In the genomic region with DNA sequence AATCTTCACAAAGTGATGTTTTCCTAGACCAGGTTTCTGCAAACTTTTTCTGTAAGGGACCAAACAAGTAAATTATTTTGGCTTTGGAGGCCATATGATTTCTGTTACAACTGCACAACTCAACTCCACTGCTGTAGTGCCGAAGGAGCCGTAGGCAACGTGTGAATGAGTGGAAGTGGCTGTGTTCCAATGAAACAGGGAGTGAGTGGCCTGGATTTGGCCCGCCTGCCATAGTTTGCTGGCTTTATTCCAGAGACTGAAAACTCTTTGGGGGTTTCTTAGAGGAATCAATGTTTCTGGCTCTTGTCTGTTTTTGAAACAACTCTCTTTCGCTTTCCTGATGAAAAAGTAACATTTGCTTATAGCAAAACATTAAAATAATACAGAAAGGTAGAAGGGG, we compare ENCODE assay signal across 18 cellular contexts. TPM values are rescaled to one million over a fixed set of nuclear protein-coding genes. Genes with fewer than 3 reads are reported as not detected.
DNase-seq lines count a peak whose midpoint lies in the region; TF ChIP-seq lines count a peak whose summit lies in the region.
"Had no signal": no experiment of that assay in that cellular context is flagged by ENCODE, and none has a peak within 500 bp of the region (broad histone marks: within the 10 kb centered on the region; RNA-seq: fewer than 3 reads in every experiment).

No MANE protein-coding gene starts in this region.

- POLR2A ChIA-PET in activated CD4-positive, alpha-beta T cell treated with anti-CD3 and anti-CD28 coated beads, Interleukin-2, amount 10 ng/mL, durations not matched to agents 7 days and 5 days (lab: Charles Lee), result no interaction called here

- peaks cover 2% of the 10 kb centered on the region for H3K27me3 Mint-ChIP-seq in activated CD4-positive, alpha-beta T cell treated with anti-CD3 and anti-CD28 coated beads, Interleukin-2, amount 10 ng/mL, durations not matched to agents 7 days and 5 days

- no peak overlapping the region for H3K4me3 Mint-ChIP-seq in activated CD4-positive, alpha-beta T cell treated with anti-CD3 and anti-CD28 coated beads, Interleukin-2, amount 10 ng/mL, durations not matched to agents 7 days and 5 days

- H3K9me3 Mint-ChIP-seq in activated CD4-positive, alpha-beta T cell treated with anti-CD3 and anti-CD28 coated beads, Interleukin-2, amount 10 ng/mL, durations not matched to agents 7 days and 5 days, result no peaks in the 10 kb centered on the region

- H3K9me3 ChIP-seq in BE2C, result no peaks in the 10 kb centered on the region
- H3K9me3 ChIP-seq: Caco-2 had no signal

- H3K4me3 ChIP-seq in BE2C (ENCODE audit: low read depth, low read length) (no peak overlapping the region), choroid plexus epithelial cell (ENCODE audit: low read depth, low read length) (no peak overlapping the region)
- H3K4me3 ChIP-seq: coronary artery had no signal

- no peaks in the 10 kb centered on the region for H3K4me1 Mint-ChIP-seq in activated CD4-positive, alpha-beta T cell treated with anti-CD3 and anti-CD28 coated beads, Interleukin-2, amount 10 ng/mL, durations not matched to agents 7 days and 5 days

- CTCF ChIA-PET in activated CD4-positive, alpha-beta T cell treated with anti-CD3 and anti-CD28 coated beads, Interleukin-2, amount 10 ng/mL, durations not matched to agents 7 days and 5 days (lab: Charles Lee), result no interaction called here

- H3K27me3 ChIP-seq in BE2C, result no peaks in the 10 kb centered on the region

- H3K36me3 Mint-ChIP-seq in activated CD4-positive, alpha-beta T cell treated with anti-CD3 and anti-CD28 coated beads, Interleukin-2, amount 10 ng/mL, durations not matched to agents 7 days and 5 days (ENCODE audit: low read depth), result no peaks in the 10 kb centered on the region

- TF ChIP-seq CTCF in BE2C (IDR thresholded peaks at IDR 0.05; ENCODE audit: low read depth, low read length) (no peak), choroid plexus epithelial cell (conservative IDR thresholded peaks at IDR 0.05; ENCODE audit: low read depth, low read length) (no peak)

- DNase-seq in BE2C, result peak; percentile 30
- DNase-seq in NCI-H1092 (lab: John Stamatoyannopoulos, UW), result peak; percentile 11
- DNase-seq in choroid plexus epithelial cell (ENCODE audit: low read depth), result peak; percentile 27
- peak; percentile 1 for DNase-seq in midbrain (lab: John Stamatoyannopoulos, UW)
- DNase-seq in activated CD4-positive, alpha-beta T cell treated with anti-CD3 and anti-CD28 coated beads, Interleukin-2, amount 10 ng/mL, durations not matched to agents 7 days and 5 days, result no peak
- DNase-seq in NOMO-1 treated with dmso at 0.1 percent for 144 hours (lab: John Stamatoyannopoulos, UW; ENCODE audit: unreplicated experiment), result no peak
- no peak for DNase-seq in stimulated activated CD4-positive, alpha-beta T cell treated with anti-CD3 and anti-CD28 coated beads, Interleukin-2, amount 100 ng/mL, for 48 hours
- no peak for DNase-seq in HT-29 (ENCODE audit: low spot score)
- DNase-seq: activated CD4-positive, alpha-beta T cell treated with anti-CD3 and anti-CD28 coated beads, Interleukin-2, amount 50 U/mL, for 48 hours; amniotic stem cell; Caco-2; GF-D8; Kasumi-1; NCI-H2029; NCI-H82 had no signal

- no peaks in the 10 kb centered on the region for H3K36me3 ChIP-seq in BE2C

- no peaks in the 10 kb centered on the region for H3K4me1 ChIP-seq in BE2C
- H3K4me1 ChIP-seq: Caco-2 had no signal

- H3K27ac Mint-ChIP-seq in activated CD4-positive, alpha-beta T cell treated with anti-CD3 and anti-CD28 coated beads, Interleukin-2, amount 10 ng/mL, durations not matched to agents 7 days and 5 days, result no peak overlapping the region

RNA-seq across cellular contexts. Expression of a gene that starts 12.5 kb away (rescaled TPM):
- not detected for polyA plus RNA-seq in BE2C (2012; ENCODE audit: insufficient read depth, insufficient read length, low read depth)
- total RNA-seq in activated CD4-positive, alpha-beta T cell treated with anti-CD3 and anti-CD28 coated beads, Interleukin-2, amount 10 ng/mL, durations not matched to agents 7 days and 5 days, result not detected
- 0.20 and 0.55 TPM in 2 replicates for total RNA-seq in HT-29 (2014; rRNA removed; shearing (Covaris generic))
- total RNA-seq: endothelial cell of umbilical vein, glomerular endothelial cell had no signal
- polyA plus RNA-seq: endothelial cell of umbilical vein had no signal

Comparison
In these comparisons a context has a peak if more than half of its experiments do, and no peak if none do; other contexts are left out.
1. DNase-seq: peak in BE2C (single experiment), NCI-H1092 (single experiment), choroid plexus epithelial cell (single experiment) and midbrain (single experiment); none in activated CD4-positive, alpha-beta T cell treated with anti-CD3 and anti-CD28 coated beads, Interleukin-2, amount 10 ng/mL, durations not matched to agents 7 days and 5 days (single experiment), NOMO-1 treated with dmso at 0.1 percent for 144 hours (single experiment), stimulated activated CD4-positive, alpha-beta T cell treated with anti-CD3 and anti-CD28 coated beads, Interleukin-2, amount 100 ng/mL, for 48 hours (0 of 2) and HT-29 (single experiment).